ENCODE assay signal across 14 cellular contexts in the genomic region with DNA sequence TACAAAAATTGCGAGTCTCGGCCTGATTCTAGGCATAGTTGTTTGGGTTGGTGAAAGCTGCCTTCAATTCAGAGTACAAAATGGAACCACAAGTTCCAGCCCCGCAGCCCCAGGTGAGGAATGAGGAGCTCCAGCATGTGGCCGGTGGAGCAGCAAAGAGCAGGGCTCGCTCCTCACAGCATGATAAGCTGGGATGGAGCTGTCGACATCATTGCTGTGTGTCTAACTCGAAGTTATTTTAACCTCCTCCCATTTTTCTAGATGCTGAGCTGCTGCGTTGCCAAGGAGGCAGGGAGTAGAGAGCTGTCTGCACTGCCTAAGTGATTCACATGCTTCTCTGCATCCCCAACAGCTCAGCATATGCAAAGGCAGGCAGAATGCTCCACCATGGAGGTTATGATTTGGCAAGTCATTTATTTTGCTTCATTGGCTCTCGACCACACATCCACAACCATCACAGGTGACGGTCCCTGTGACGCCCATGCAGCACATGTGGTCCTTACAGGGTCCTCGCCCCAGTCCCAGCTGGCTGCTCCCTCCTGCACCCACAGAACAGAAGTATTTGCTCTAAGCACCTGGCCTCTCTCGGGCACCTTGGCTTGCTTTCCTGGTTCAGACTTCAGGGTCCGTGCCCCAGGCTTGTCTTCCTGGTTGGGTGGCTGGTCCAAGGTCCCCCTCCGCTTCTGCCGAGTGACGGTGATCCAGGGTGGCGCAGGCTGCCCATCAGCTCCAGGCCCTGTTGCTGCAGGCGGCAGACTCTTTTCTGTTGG.
"Had no signal": no experiment of that assay in that cellular context is flagged by ENCODE, and none has a peak within 500 bp of the region (broad histone marks: within the 10 kb centered on the region; RNA-seq: fewer than 3 reads in every experiment).

No MANE protein-coding gene starts in this region.

- H3K27ac ChIP-seq: body of pancreas, gastroesophageal sphincter, sigmoid colon had no signal

- H3K4me1 Mint-ChIP-seq: activated naive CD4-positive, alpha-beta T cell treated with anti-CD3 and anti-CD28 coated beads, Interleukin-2, amount 50 U/mL, for 24 hours had no signal

- H3K27me3 ChIP-seq: body of pancreas, gastroesophageal sphincter, sigmoid colon had no signal

- DNase-seq: activated effector memory CD4-positive, alpha-beta T cell treated with Interleukin-2 at 50 U/mL for 16 hours; activated T-cell treated with anti-CD3 and anti-CD28 coated beads, Interleukin-2, amount 50 U/mL, for 1 hour; body of pancreas; effector CD4-positive, alpha-beta T cell; left ventricle myocardium superior; mesendoderm; sigmoid colon; stimulated activated CD4-positive, alpha-beta T cell treated with anti-CD3 and anti-CD28 coated beads, Interleukin-2, amount 100 ng/mL, for 24 hours; stimulated activated naive CD4-positive, alpha-beta T cell treated with Interleukin-2 at 50 U/mL for 16 hours; T-helper 17 cell had no signal

- H3K9me3 ChIP-seq: body of pancreas, gastroesophageal sphincter, sigmoid colon had no signal

- H3K9me3 Mint-ChIP-seq: activated naive CD4-positive, alpha-beta T cell treated with anti-CD3 and anti-CD28 coated beads, Interleukin-2, amount 50 U/mL, for 24 hours; nephron had no signal

- ATAC-seq: body of pancreas, gastroesophageal sphincter, left ventricle myocardium superior, SK-N-SH treated with all-trans-retinoic acid at 6 μM for 48 hours, T-helper 17 cell had no signal

- H3K36me3 ChIP-seq: sigmoid colon had no signal

- H3K36me3 Mint-ChIP-seq: activated naive CD4-positive, alpha-beta T cell treated with anti-CD3 and anti-CD28 coated beads, Interleukin-2, amount 50 U/mL, for 24 hours had no signal

- H3K4me3 Mint-ChIP-seq: activated naive CD4-positive, alpha-beta T cell treated with anti-CD3 and anti-CD28 coated beads, Interleukin-2, amount 50 U/mL, for 24 hours; nephron; T-helper 17 cell had no signal

- H3K27ac Mint-ChIP-seq: activated naive CD4-positive, alpha-beta T cell treated with anti-CD3 and anti-CD28 coated beads, Interleukin-2, amount 50 U/mL, for 24 hours; nephron; T-helper 17 cell had no signal

- H3K27me3 Mint-ChIP-seq: activated naive CD4-positive, alpha-beta T cell treated with anti-CD3 and anti-CD28 coated beads, Interleukin-2, amount 50 U/mL, for 24 hours had no signal

- H3K4me1 ChIP-seq: gastroesophageal sphincter had no signal

- H3K4me3 ChIP-seq: body of pancreas, gastroesophageal sphincter, sigmoid colon had no signal
